ENCODE assay signal across 7 cellular contexts in the genomic region with DNA sequence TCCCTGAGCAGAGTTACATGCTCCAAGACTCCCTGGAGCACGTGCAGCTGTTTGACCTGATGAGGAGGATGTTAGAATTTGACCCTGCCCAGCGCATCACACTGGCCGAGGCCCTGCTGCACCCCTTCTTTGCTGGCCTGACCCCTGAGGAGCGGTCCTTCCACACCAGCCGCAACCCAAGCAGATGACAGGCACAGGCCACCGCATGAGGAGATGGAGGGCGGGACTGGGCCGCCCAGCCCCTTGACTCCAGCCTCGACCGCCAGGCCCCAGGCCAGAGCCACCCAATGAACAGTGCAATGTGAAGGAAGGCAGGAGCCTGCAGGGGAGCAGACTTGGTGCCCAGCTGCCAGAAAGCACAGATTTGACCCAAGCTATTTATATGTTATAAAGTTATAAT. TPM values are rescaled to one million over a fixed set of nuclear protein-coding genes. Genes with fewer than 3 reads are reported as not detected.
A peak's percentile ranks its signal among the peaks of the same experiment; 100 is the strongest.
DNase-seq lines count a peak whose midpoint lies in the region; ATAC-seq, FAIRE-seq and TF ChIP-seq lines count a peak whose summit lies in the region.
"Not testable (repeated sequence)": the region's sequence is repeated elsewhere in the genome, so short reads cannot be mapped to it uniquely, and the experiment has no call there.

No MANE protein-coding gene starts in this region.

- H3K27me3 ChIP-seq in BLaER1 treated with 17β-estradiol and CSF1 and Interleukin-3, amounts not matched to agents 10 nM and 100 nM; OCI-LY3 (ENCODE audit: low read depth, low read length); astrocyte (ENCODE audit: insufficient read depth, low read length); HepG2 (ENCODE audit: control insufficient read depth in 1 of 2, insufficient read depth in 2 of 2, low read length in 2 of 2): not testable (repeated sequence)

- peak overlapping the region in 4 of 11 experiments; percentile 28 to 61 (median 53); a peak in 2 of 22 replicates for H3K27ac ChIP-seq in BLaER1 treated with 17β-estradiol and CSF1 and Interleukin-3, amounts not matched to agents 10 nM and 100 nM
- peak overlapping the region; percentile 88 for H3K27ac ChIP-seq in OCI-LY3 (ENCODE audit: low read length)
- not testable (repeated sequence) for H3K27ac ChIP-seq in astrocyte (ENCODE audit: low read depth, low read length); HepG2 (ENCODE audit: extremely low read length, insufficient read depth, low read length)

- not testable (repeated sequence) for H3K9me3 ChIP-seq in BLaER1 treated with 17β-estradiol and CSF1 and Interleukin-3, amounts not matched to agents 10 nM and 100 nM (replicated peaks in 1 of 11); OCI-LY3 (ENCODE audit: insufficient read depth, low read length); astrocyte (ENCODE audit: insufficient read depth, low read depth, low read length); HepG2 (ENCODE audit: low read length)

- H3K27me3 Mint-ChIP-seq in activated B cell treated with CpG ODN at 0.5 μM for 24 hours; astrocyte (ENCODE audit: low read depth, unreplicated experiment); stimulated activated naive B cell treated with anti-CD40 and anti-IgM and Interleukin-4, amounts not matched to agents 10 μg/mL and 1 μg/mL and 100 μg/mL, for 72 hours: not testable (repeated sequence)

- FAIRE-seq in astrocyte (lab: Jason Lieb, UNC); HepG2 (lab: Jason Lieb, UNC): not testable (repeated sequence)

- not testable (repeated sequence) for ATAC-seq in activated B cell treated with CpG ODN at 0.5 μM for 24 hours (ENCODE audit: low read depth); HepG2; stimulated activated naive B cell treated with anti-CD40 and anti-IgM and Interleukin-4, amounts not matched to agents 10 μg/mL and 1 μg/mL and 100 μg/mL, for 72 hours (replicated peaks)

- TF ChIP-seq RAD21 in HepG2 (CRISPR knock-in tag; IDR thresholded peaks at IDR 0.05) = not testable (repeated sequence)

- H3K9ac ChIP-seq in BLaER1 treated with 17β-estradiol and CSF1 and Interleukin-3, amounts not matched to agents 10 nM and 100 nM = peak overlapping the region; percentile 20 to 77 (median 58); a peak in 19 of 22 replicates
- H3K9ac ChIP-seq in OCI-LY3 (ENCODE audit: low read length) = peak overlapping the region; percentile 38
- H3K9ac ChIP-seq in astrocyte (ENCODE audit: low read length); HepG2 (ENCODE audit: insufficient read depth, low read depth, low read length): not testable (repeated sequence)

- peaks cover 70% of the 10 kb centered on the region for H3K4me1 Mint-ChIP-seq in activated B cell treated with CpG ODN at 0.5 μM for 24 hours
- not testable (repeated sequence) for H3K4me1 Mint-ChIP-seq in astrocyte (ENCODE audit: low read depth, unreplicated experiment)
- H3K4me1 Mint-ChIP-seq in stimulated activated naive B cell treated with anti-CD40 and anti-IgM and Interleukin-4, amounts not matched to agents 10 μg/mL and 1 μg/mL and 100 μg/mL, for 72 hours = peaks cover 67 to 82% of the 10 kb centered on the region in 2 donors

- in situ Hi-C loops in HepG2 (cut with HindIII; ENCODE audit: extremely low pct_ligation_motif_present, low pct_unique_long_range_greater_than_20kb) = loop anchor here (10.0 kb wide), 1 partner anchor 325 kb away; the partner anchor contains the start of gene RPP25

- WGBS in HepG2 (ENCODE audit: low lambda C conversion rate) = 95% methylated on average over 4 of the region's 10 CpGs

- H2AFZ ChIP-seq in OCI-LY3 (ENCODE audit: low read depth, low read length); astrocyte (ENCODE audit: low read depth, low read length); HepG2 (ENCODE audit: low read length): not testable (repeated sequence)

- not testable (repeated sequence) for TF ChIP-seq CTCF in OCI-LY3 (IDR thresholded peaks at IDR 0.05; ENCODE audit: low read depth, low read length); activated B cell treated with CpG ODN at 0.5 μM for 24 hours (IDR thresholded peaks at IDR 0.05); astrocyte (IDR thresholded peaks at IDR 0.05; ENCODE audit: insufficient read depth, low read depth, low read length); HepG2 (CRISPR knock-in tag; IDR thresholded peaks at IDR 0.05)

- H3K4me3 ChIP-seq in BLaER1 treated with 17β-estradiol and CSF1 and Interleukin-3, amounts not matched to agents 10 nM and 100 nM; OCI-LY3 (ENCODE audit: low read length); astrocyte (ENCODE audit: insufficient read depth, low read depth, low read length); HepG2 (replicated peaks in 1 of 3; ENCODE audit: insufficient read depth in 1 of 3, low read depth in 2 of 3, low read length in 3 of 3): not testable (repeated sequence)

- BruUV-seq in HepG2 (replicated peaks; lab: Mats Ljungman, UMichigan) = not testable (repeated sequence)

- not testable (repeated sequence) for H3K9me3 Mint-ChIP-seq in activated B cell treated with CpG ODN at 0.5 μM for 24 hours; astrocyte (ENCODE audit: unreplicated experiment); stimulated activated naive B cell treated with anti-CD40 and anti-IgM and Interleukin-4, amounts not matched to agents 10 μg/mL and 1 μg/mL and 100 μg/mL, for 72 hours

- peaks cover 96 to 100% (median 100%) of the 10 kb centered on the region in 11 experiments for H4K20me1 ChIP-seq in BLaER1 treated with 17β-estradiol and CSF1 and Interleukin-3, amounts not matched to agents 10 nM and 100 nM
- peaks cover 27% of the 10 kb centered on the region for H4K20me1 ChIP-seq in OCI-LY3 (ENCODE audit: insufficient read depth, low read length)
- peaks cover 91% of the 10 kb centered on the region for H4K20me1 ChIP-seq in astrocyte (ENCODE audit: insufficient read depth, low read length)
- peaks cover 21% of the 10 kb centered on the region for H4K20me1 ChIP-seq in HepG2 (ENCODE audit: insufficient read depth, low read length)

- intact Hi-C loops in activated B cell treated with CpG ODN at 0.5 μM for 24 hours (cut with micrococcal nuclease) (loop anchor here (2.0 to 5.0 kb wide), 3 partner anchors 15 to 573 kb away; partner anchors contain the start of genes C15orf39 and CLK3), posterior vena cava (cut with DNase I) (loop anchor here (5.0 to 10.0 kb wide), 5 partner anchors 138 to 1133 kb away; no protein-coding TSS in a partner anchor)
- intact Hi-C loops in HepG2 (cut with micrococcal nuclease; ENCODE audit: unreplicated experiment) = not testable (repeated sequence)

- H3K4me2 ChIP-seq in BLaER1 treated with 17β-estradiol and CSF1 and Interleukin-3, amounts not matched to agents 10 nM and 100 nM = peak overlapping the region; percentile 45 to 84 (median 68)
- peak overlapping the region; percentile 34; the same call in 1 of the 2 replicates for H3K4me2 ChIP-seq in OCI-LY3 (ENCODE audit: low read length)
- not testable (repeated sequence) for H3K4me2 ChIP-seq in astrocyte (ENCODE audit: low read length); HepG2 (ENCODE audit: low read depth, low read length)

- not testable (repeated sequence) for DNase-seq in activated B cell treated with CpG ODN at 0.5 μM for 24 hours; astrocyte (ENCODE audit: low read depth); HepG2 (ENCODE audit: low spot score); stimulated activated naive B cell treated with anti-CD40 and anti-IgM and Interleukin-4, amounts not matched to agents 10 μg/mL and 1 μg/mL and 100 μg/mL, for 72 hours
- DNase-seq in posterior vena cava (ENCODE audit: low spot score) = peak; percentile 53

- not testable (repeated sequence) for H3K4me3 Mint-ChIP-seq in activated B cell treated with CpG ODN at 0.5 μM for 24 hours; astrocyte (ENCODE audit: unreplicated experiment)
- H3K4me3 Mint-ChIP-seq in stimulated activated naive B cell treated with anti-CD40 and anti-IgM and Interleukin-4, amounts not matched to agents 10 μg/mL and 1 μg/mL and 100 μg/mL, for 72 hours = peak overlapping the region in 1 of 2 donors; percentile 11

- peaks cover 33 to 59% (median 48%) of the 10 kb centered on the region in 10 experiments for H3K4me1 ChIP-seq in BLaER1 treated with 17β-estradiol and CSF1 and Interleukin-3, amounts not matched to agents 10 nM and 100 nM
- peaks cover 66% of the 10 kb centered on the region for H3K4me1 ChIP-seq in OCI-LY3 (ENCODE audit: low read length)
- not testable (repeated sequence) for H3K4me1 ChIP-seq in astrocyte (ENCODE audit: insufficient read depth, low read length)
- peaks cover 20% of the 10 kb centered on the region for H3K4me1 ChIP-seq in HepG2 (ENCODE audit: insufficient read depth, low read length)

- H3K79me2 ChIP-seq in OCI-LY3 (ENCODE audit: low read length) = peaks cover 18% of the 10 kb centered on the region
- not testable (repeated sequence) for H3K79me2 ChIP-seq in astrocyte (ENCODE audit: insufficient read depth, low read length); HepG2 (ENCODE audit: insufficient read depth, low read length)

- H3K36me3 Mint-ChIP-seq in activated B cell treated with CpG ODN at 0.5 μM for 24 hours (ENCODE audit: low read depth) (peaks cover 82% of the 10 kb centered on the region), astrocyte (ENCODE audit: low read depth, unreplicated experiment) (peaks cover 21% of the 10 kb centered on the region)
- peaks cover 39 to 70% of the 10 kb centered on the region in 2 donors for H3K36me3 Mint-ChIP-seq in stimulated activated naive B cell treated with anti-CD40 and anti-IgM and Interleukin-4, amounts not matched to agents 10 μg/mL and 1 μg/mL and 100 μg/mL, for 72 hours

- H3K36me3 ChIP-seq in BLaER1 treated with 17β-estradiol and CSF1 and Interleukin-3, amounts not matched to agents 10 nM and 100 nM = peaks cover 90 to 100% (median 98%) of the 10 kb centered on the region in 11 experiments
- peaks cover 83% of the 10 kb centered on the region for H3K36me3 ChIP-seq in OCI-LY3 (replicated peaks; ENCODE audit: low read depth, low read length)
- H3K36me3 ChIP-seq in astrocyte (ENCODE audit: insufficient read depth, low read length) = peaks cover 48% of the 10 kb centered on the region
- peaks cover 64 to 87% of the 10 kb centered on the region in 2 experiments for H3K36me3 ChIP-seq in HepG2 (replicated peaks in 1 of 2; ENCODE audit: control insufficient read depth in 1 of 2, insufficient read depth in 2 of 2, low read length in 2 of 2)

- peak overlapping the region; percentile 75 for H3K27ac Mint-ChIP-seq in activated B cell treated with CpG ODN at 0.5 μM for 24 hours
- H3K27ac Mint-ChIP-seq in astrocyte (ENCODE audit: unreplicated experiment) = peak overlapping the region; percentile 41
- peak overlapping the region; percentile 51 for H3K27ac Mint-ChIP-seq in stimulated activated naive B cell treated with anti-CD40 and anti-IgM and Interleukin-4, amounts not matched to agents 10 μg/mL and 1 μg/mL and 100 μg/mL, for 72 hours

- POLR2A ChIA-PET in activated B cell treated with CpG ODN at 0.5 μM for 24 hours (lab: Charles Lee) = interaction anchor here (1.0 to 3.3 kb wide), 5 partner anchors 8 to 157 kb away, joined by 3 to 19 read pairs (median 6); partner anchors contain the start of gene CLK3
- POLR2A ChIA-PET in HepG2 (lab: Yijun Ruan, JAX) = interaction anchor here (0.6 kb wide), 1 partner anchor 395 kb away, joined by 3 read pairs; no protein-coding TSS in a partner anchor

- not testable (repeated sequence) for TF ChIP-seq POLR2A in HepG2 (IDR thresholded peaks at IDR 0.05; ENCODE audit: insufficient read depth in 1 of 2, low read depth in 2 of 2, low read length in 2 of 2)

- TF ChIP-seq EP300 in HepG2 (IDR thresholded peaks at IDR 0.05; ENCODE audit: low read depth in 2 of 2, low read length in 2 of 2); HepG2 (CRISPR knock-in tag; IDR thresholded peaks at IDR 0.05; ENCODE audit: borderline replicate concordance): not testable (repeated sequence)

- CTCF ChIA-PET in activated B cell treated with CpG ODN at 0.5 μM for 24 hours (lab: Charles Lee) = interaction anchor here (1.2 to 8.9 kb wide), 5 partner anchors 12 to 320 kb away, joined by 3 to 200 read pairs (median 77); partner anchors contain the start of gene CLK3
- CTCF ChIA-PET in HepG2 (lab: Yijun Ruan, JAX; ENCODE audit: low intra/inter-chr PET ratio, low total read pairs) = not testable (repeated sequence)

RNA-seq across cellular contexts. Expression of gene CLK3, which starts 14.1 kb away (rescaled TPM):
- 100 and 116 TPM in 2 replicates for total RNA-seq in activated B cell treated with CpG ODN at 0.5 μM for 24 hours
- 57.4 and 65.8 TPM in 2 replicates for total RNA-seq in astrocyte
- total RNA-seq in HepG2 (2016; rRNA removed; fragmentation: Illumina TruSeq; extraction: Trizol) = 31.4 and 41.5 TPM in 2 replicates
- total RNA-seq in HepG2 (2016; cell fraction: cytosol; rRNA removed; fragmentation: Illumina TruSeq; extraction: Trizol; ENCODE audit: low read depth) = 21.2 TPM in 2 replicates
- total RNA-seq in HepG2 (2016; cell fraction: insoluble cytoplasmic fraction; rRNA removed; fragmentation: Illumina TruSeq; extraction: Trizol) = 29.0 and 39.7 TPM in 2 replicates
- total RNA-seq in HepG2 (2016; cell fraction: membrane; rRNA removed; fragmentation: Illumina TruSeq; extraction: Trizol) = 19.8 and 21.9 TPM in 2 replicates
- 49.0 and 49.2 TPM in 2 replicates for total RNA-seq in HepG2 (2016; cell fraction: nucleus; rRNA removed; fragmentation: Illumina TruSeq; extraction: Trizol)
- 82.0 and 89.1 TPM in 2 replicates for polyA plus RNA-seq in HepG2 (2011; rRNA removed)
- 59.3 and 68.4 TPM in 2 replicates for polyA plus RNA-seq in HepG2 (2011; cell fraction: cytosol; rRNA removed)
- polyA plus RNA-seq in HepG2 (2011; cell fraction: nucleus; rRNA removed) = 264 and 302 TPM in 2 replicates
- 34.0 and 40.7 TPM in 2 replicates for polyA plus RNA-seq in HepG2 (2012)
- 8.0 and 8.4 TPM in 2 replicates for polyA plus RNA-seq in HepG2 (2016; cell fraction: cytosol; fragmentation: Illumina TruSeq; extraction: Trizol; ENCODE audit: low read depth)
- polyA plus RNA-seq in HepG2 (2016; cell fraction: insoluble cytoplasmic fraction; fragmentation: Illumina TruSeq; extraction: Trizol; ENCODE audit: low read depth) = 33.8 and 35.7 TPM in 2 replicates
- 11.6 and 14.5 TPM in 2 replicates for polyA plus RNA-seq in HepG2 (2016; cell fraction: membrane; fragmentation: Illumina TruSeq; extraction: Trizol; ENCODE audit: low read depth)
- polyA plus RNA-seq in HepG2 (2016; cell fraction: nucleus; fragmentation: Illumina TruSeq; extraction: Trizol; ENCODE audit: insufficient read depth, low read depth) = 101 and 109 TPM in 2 replicates
- 181 and 249 TPM in 2 replicates for polyA minus RNA-seq in HepG2 (2011; rRNA and poly(A)+ RNA removed; ENCODE audit: low replicate concordance)
- polyA minus RNA-seq in HepG2 (2011; cell fraction: cytosol; rRNA and poly(A)+ RNA removed) = 23.0 and 27.8 TPM in 2 replicates
- 142 and 155 TPM in 2 replicates for polyA minus RNA-seq in HepG2 (2011; cell fraction: nucleus; rRNA and poly(A)+ RNA removed)
- 10 to 100 TPM; 37.7 to 42.3 TPM for total RNA-seq in posterior vena cava
